1 cellular context compared by ENCODE assay signal in the genomic region with DNA sequence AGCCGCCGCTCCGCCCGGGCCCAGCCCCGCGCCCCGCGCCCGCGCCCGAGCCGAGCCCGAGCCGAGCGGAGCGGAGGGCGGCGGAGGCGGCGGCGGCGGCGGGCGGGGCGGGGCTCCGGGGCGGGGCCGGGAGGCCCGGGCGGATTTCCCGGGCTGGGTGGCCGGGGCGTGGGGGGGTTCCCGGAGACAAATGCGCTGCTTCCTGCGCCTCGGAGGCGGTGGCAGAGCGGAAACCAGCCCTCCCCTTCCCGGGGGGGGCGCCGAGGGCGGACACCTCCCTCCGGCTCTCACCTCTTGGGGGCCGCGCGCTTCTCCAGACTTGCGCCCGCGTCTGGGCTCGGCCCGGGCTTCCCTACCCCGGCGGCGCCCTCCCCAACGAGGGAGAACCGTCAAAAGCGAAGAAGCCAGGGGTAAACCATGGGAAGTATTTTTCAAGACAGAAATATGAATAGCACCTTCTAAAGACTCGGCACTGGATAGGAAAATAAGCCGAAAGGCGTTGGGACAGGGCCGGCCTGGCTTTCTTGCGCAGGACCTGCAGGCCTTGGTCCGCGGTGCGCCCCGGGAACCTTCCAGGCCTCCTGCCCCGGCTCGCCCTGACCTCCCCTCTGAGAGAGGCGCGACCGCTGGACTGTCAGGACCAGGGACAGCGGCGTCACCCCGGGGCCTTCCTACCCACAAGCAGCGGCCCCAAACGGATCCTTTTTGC.
TF ChIP-seq lines count a peak whose summit lies in the region.

Gene MAPK11 (minus strand): TSS at position 79 of the 709 bp plus-strand sequence. CDS start 88 bp downstream, outside the sequence.

TF ChIP-seq in HepG2, 621 proteins besides CTCF, POLR2A, EP300 and RAD21 (continued from another document and continues in another):
- TF ChIP-seq, protein P1, sequence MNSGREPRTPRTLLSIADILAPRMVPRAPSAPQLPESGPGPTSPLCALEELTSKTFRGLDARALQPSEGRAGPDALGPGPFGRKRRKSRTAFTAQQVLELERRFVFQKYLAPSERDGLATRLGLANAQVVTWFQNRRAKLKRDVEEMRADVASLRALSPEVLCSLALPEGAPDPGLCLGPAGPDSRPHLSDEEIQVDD (CRISPR knock-in tag; IDR thresholded peaks at IDR 0.05; ENCODE audit: borderline replicate concordance): peak; percentile 74; the same call in 1 of the 2 replicates
- no peak for TF ChIP-seq SMC3 (IDR thresholded peaks at IDR 0.05; ENCODE audit: low read length)
- no peak for TF ChIP-seq SETDB1 (CRISPR knock-in tag; IDR thresholded peaks at IDR 0.05; ENCODE audit: borderline replicate concordance)
- TF ChIP-seq ZNF260 (CRISPR knock-in tag; IDR thresholded peaks at IDR 0.05; ENCODE audit: borderline replicate concordance, low read depth): no peak
- TF ChIP-seq ZNF780A (CRISPR knock-in tag; IDR thresholded peaks at IDR 0.05): peak; percentile 55; the same call in 1 of the 2 replicates
- no peak for TF ChIP-seq JUND (CRISPR knock-in tag; IDR thresholded peaks at IDR 0.05)
- 0 out of 2 replicates have a peak, but pooled peaks have one; percentile 26 for TF ChIP-seq NFYC (CRISPR knock-in tag; IDR thresholded peaks at IDR 0.05)
- peak; percentile 54; the same call in 1 of the 2 replicates for TF ChIP-seq NFE2 (CRISPR knock-in tag; IDR thresholded peaks at IDR 0.05)
- 0 out of 2 replicates have a peak, but pooled peaks have one; percentile 71 for TF ChIP-seq KDM4B (CRISPR knock-in tag; IDR thresholded peaks at IDR 0.05)
- 0 out of 2 replicates have a peak, but pooled peaks have one; percentile 48 for TF ChIP-seq PRDM4 (CRISPR knock-in tag; IDR thresholded peaks at IDR 0.05; ENCODE audit: borderline replicate concordance)
- no peak for TF ChIP-seq ZNF570 (CRISPR knock-in tag; IDR thresholded peaks at IDR 0.05; ENCODE audit: borderline replicate concordance)
- TF ChIP-seq MXD4 (CRISPR knock-in tag; IDR thresholded peaks at IDR 0.05): peak; percentile 82; the same call in 1 of the 2 replicates
- TF ChIP-seq ZNF17 (CRISPR knock-in tag; IDR thresholded peaks at IDR 0.05): no peak
- TF ChIP-seq, protein P2, sequence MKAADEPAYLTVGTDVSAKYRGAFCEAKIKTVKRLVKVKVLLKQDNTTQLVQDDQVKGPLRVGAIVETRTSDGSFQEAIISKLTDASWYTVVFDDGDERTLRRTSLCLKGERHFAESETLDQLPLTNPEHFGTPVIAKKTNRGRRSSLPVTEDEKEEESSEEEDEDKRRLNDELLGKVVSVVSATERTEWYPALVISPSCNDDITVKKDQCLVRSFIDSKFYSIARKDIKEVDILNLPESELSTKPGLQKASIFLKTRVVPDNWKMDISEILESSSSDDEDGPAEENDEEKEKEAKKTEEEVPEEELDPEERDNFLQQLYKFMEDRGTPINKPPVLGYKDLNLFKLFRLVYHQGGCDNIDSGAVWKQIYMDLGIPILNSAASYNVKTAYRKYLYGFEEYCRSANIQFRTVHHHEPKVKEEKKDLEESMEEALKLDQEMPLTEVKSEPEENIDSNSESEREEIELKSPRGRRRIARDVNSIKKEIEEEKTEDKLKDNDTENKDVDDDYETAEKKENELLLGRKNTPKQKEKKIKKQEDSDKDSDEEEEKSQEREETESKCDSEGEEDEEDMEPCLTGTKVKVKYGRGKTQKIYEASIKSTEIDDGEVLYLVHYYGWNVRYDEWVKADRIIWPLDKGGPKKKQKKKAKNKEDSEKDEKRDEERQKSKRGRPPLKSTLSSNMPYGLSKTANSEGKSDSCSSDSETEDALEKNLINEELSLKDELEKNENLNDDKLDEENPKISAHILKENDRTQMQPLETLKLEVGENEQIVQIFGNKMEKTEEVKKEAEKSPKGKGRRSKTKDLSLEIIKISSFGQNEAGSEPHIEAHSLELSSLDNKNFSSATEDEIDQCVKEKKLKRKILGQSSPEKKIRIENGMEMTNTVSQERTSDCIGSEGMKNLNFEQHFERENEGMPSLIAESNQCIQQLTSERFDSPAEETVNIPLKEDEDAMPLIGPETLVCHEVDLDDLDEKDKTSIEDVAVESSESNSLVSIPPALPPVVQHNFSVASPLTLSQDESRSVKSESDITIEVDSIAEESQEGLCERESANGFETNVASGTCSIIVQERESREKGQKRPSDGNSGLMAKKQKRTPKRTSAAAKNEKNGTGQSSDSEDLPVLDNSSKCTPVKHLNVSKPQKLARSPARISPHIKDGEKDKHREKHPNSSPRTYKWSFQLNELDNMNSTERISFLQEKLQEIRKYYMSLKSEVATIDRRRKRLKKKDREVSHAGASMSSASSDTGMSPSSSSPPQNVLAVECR (CRISPR knock-in tag; IDR thresholded peaks at IDR 0.05; ENCODE audit: borderline replicate concordance): peak; percentile 84
- TF ChIP-seq NFKB2 (CRISPR knock-in tag; IDR thresholded peaks at IDR 0.05; ENCODE audit: borderline replicate concordance): peak; percentile 96
- TF ChIP-seq ZNF704 (CRISPR knock-in tag; IDR thresholded peaks at IDR 0.05; ENCODE audit: borderline replicate concordance): 0 out of 2 replicates have a peak, but pooled peaks have one; percentile 75
- no peak for TF ChIP-seq ZFP36 (IDR thresholded peaks at IDR 0.05; ENCODE audit: borderline replicate concordance, low read depth, low read length, partially characterized antibody)
- no peak for TF ChIP-seq ZNF569 (CRISPR knock-in tag; IDR thresholded peaks at IDR 0.05; ENCODE audit: borderline replicate concordance)
- TF ChIP-seq MLXIP (CRISPR knock-in tag; IDR thresholded peaks at IDR 0.05; ENCODE audit: borderline replicate concordance): no peak
- peak; percentile 46; the same call in 1 of the 2 replicates for TF ChIP-seq ISL2 (CRISPR knock-in tag; IDR thresholded peaks at IDR 0.05)
- TF ChIP-seq, protein P3, sequence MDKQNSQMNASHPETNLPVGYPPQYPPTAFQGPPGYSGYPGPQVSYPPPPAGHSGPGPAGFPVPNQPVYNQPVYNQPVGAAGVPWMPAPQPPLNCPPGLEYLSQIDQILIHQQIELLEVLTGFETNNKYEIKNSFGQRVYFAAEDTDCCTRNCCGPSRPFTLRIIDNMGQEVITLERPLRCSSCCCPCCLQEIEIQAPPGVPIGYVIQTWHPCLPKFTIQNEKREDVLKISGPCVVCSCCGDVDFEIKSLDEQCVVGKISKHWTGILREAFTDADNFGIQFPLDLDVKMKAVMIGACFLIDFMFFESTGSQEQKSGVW (CRISPR knock-in tag; IDR thresholded peaks at IDR 0.05; ENCODE audit: borderline replicate concordance): 0 out of 2 replicates have a peak, but pooled peaks have one; percentile 27
- TF ChIP-seq ZNF747 (CRISPR knock-in tag; IDR thresholded peaks at IDR 0.05; ENCODE audit: borderline replicate concordance): 0 out of 2 replicates have a peak, but pooled peaks have one; percentile 33
- TF ChIP-seq PAF1 (CRISPR knock-in tag; IDR thresholded peaks at IDR 0.05): no peak
- TF ChIP-seq ZNF430 (CRISPR knock-in tag; IDR thresholded peaks at IDR 0.05): 0 out of 2 replicates have a peak, but pooled peaks have one; percentile 49
- TF ChIP-seq GATA4 (IDR thresholded peaks at IDR 0.05; ENCODE audit: borderline replicate concordance, low read depth): no peak
- no peak for TF ChIP-seq DNMT1 (CRISPR knock-in tag; IDR thresholded peaks at IDR 0.05)
- no peak for TF ChIP-seq ZNF598 (CRISPR knock-in tag; IDR thresholded peaks at IDR 0.05; ENCODE audit: borderline replicate concordance)
- TF ChIP-seq, protein P4, sequence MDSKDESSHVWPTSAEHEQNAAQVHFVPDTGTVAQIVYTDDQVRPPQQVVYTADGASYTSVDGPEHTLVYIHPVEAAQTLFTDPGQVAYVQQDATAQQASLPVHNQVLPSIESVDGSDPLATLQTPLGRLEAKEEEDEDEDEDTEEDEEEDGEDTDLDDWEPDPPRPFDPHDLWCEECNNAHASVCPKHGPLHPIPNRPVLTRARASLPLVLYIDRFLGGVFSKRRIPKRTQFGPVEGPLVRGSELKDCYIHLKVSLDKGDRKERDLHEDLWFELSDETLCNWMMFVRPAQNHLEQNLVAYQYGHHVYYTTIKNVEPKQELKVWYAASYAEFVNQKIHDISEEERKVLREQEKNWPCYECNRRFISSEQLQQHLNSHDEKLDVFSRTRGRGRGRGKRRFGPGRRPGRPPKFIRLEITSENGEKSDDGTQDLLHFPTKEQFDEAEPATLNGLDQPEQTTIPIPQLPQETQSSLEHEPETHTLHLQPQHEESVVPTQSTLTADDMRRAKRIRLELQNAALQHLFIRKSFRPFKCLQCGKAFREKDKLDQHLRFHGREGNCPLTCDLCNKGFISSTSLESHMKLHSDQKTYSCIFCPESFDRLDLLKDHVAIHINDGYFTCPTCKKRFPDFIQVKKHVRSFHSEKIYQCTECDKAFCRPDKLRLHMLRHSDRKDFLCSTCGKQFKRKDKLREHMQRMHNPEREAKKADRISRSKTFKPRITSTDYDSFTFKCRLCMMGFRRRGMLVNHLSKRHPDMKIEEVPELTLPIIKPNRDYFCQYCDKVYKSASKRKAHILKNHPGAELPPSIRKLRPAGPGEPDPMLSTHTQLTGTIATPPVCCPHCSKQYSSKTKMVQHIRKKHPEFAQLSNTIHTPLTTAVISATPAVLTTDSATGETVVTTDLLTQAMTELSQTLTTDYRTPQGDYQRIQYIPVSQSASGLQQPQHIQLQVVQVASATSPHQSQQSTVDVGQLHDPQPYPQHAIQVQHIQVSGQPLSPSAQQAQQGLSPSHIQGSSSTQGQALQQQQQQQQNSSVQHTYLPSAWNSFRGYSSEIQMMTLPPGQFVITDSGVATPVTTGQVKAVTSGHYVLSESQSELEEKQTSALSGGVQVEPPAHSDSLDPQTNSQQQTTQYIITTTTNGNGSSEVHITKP (CRISPR knock-in tag; IDR thresholded peaks at IDR 0.05; ENCODE audit: low read depth): peak; percentile 41; the same call in 1 of the 2 replicates
- no peak for TF ChIP-seq HOMEZ (CRISPR knock-in tag; IDR thresholded peaks at IDR 0.05; ENCODE audit: low read depth)
- TF ChIP-seq SRF (IDR thresholded peaks at IDR 0.05; ENCODE audit: low read depth, low read length): no peak
- peak; percentile 46; the same call in 1 of the 2 replicates for TF ChIP-seq ZMAT3 (CRISPR knock-in tag; conservative IDR thresholded peaks at IDR 0.05)
- TF ChIP-seq ZNF589 (CRISPR knock-in tag; conservative IDR thresholded peaks at IDR 0.05): peak; percentile 80; the same call in 1 of the 2 replicates
- TF ChIP-seq ZFY (CRISPR knock-in tag; IDR thresholded peaks at IDR 0.05): peak; percentile 63; the same call in 1 of the 2 replicates
- 0 out of 2 replicates have a peak, but pooled peaks have one; percentile 23 for TF ChIP-seq FOXC1 (CRISPR knock-in tag; IDR thresholded peaks at IDR 0.05; ENCODE audit: borderline replicate concordance)
- no peak for TF ChIP-seq GABPA (IDR thresholded peaks at IDR 0.05; ENCODE audit: low read depth, low read length)
- no peak for TF ChIP-seq GABPA (CRISPR knock-in tag; IDR thresholded peaks at IDR 0.05; ENCODE audit: low read depth)
- TF ChIP-seq ATF4 (CRISPR knock-in tag; IDR thresholded peaks at IDR 0.05): no peak
